Comparison of ENCODE assay signal across 18 cellular contexts in genomic region chr2:72932045-72932444, GRCh38. TPM values are rescaled to one million over a fixed set of nuclear protein-coding genes. Genes with fewer than 3 reads are reported as not detected.
DNase-seq lines count a peak whose midpoint lies in the region; ATAC-seq, FAIRE-seq and TF ChIP-seq lines count a peak whose summit lies in the region.
"Had no signal": no experiment of that assay in that cellular context is flagged by ENCODE, and none has a peak within 500 bp of the region (broad histone marks: within the 10 kb centered on the region; RNA-seq: fewer than 3 reads in every experiment).

No MANE protein-coding gene starts in this region.

- POLR2A ChIA-PET in activated naive CD8-positive, alpha-beta T cell treated with anti-CD3 and anti-CD28 coated beads, Interleukin-2, amount 10 ng/mL, durations not matched to agents 7 days and 5 days (lab: Charles Lee): interaction anchor here (1.9 kb wide), 1 partner anchor 22 kb away, joined by 7 read pairs; no protein-coding TSS in a partner anchor

- 74% methylated on average over 3 of the region's 3 CpGs for WGBS in smooth muscle cell (ENCODE audit: low lambda C conversion rate)

- no peaks in the 10 kb centered on the region for H3K9me3 ChIP-seq in astrocyte (ENCODE audit: insufficient read depth, low read depth, low read length)
- no peaks in the 10 kb centered on the region for H3K9me3 ChIP-seq in smooth muscle cell (replicated peaks; ENCODE audit: low read depth)

- FAIRE-seq in HTR-8/SVneo (lab: Jason Lieb, UNC) (peak; percentile 78), astrocyte (lab: Jason Lieb, UNC) (no peak)
- FAIRE-seq: G401.6, GM19239 had no signal

- H3K4me2 ChIP-seq in astrocyte (ENCODE audit: low read length) (peak overlapping the region; percentile 38), smooth muscle cell (peak overlapping the region; percentile 50)

- H3K4me1 ChIP-seq in astrocyte (ENCODE audit: insufficient read depth, low read length) (peaks cover 15% of the 10 kb centered on the region), smooth muscle cell (ENCODE audit: low read depth) (no peaks in the 10 kb centered on the region)

- no peaks in the 10 kb centered on the region for H3K36me3 ChIP-seq in astrocyte (ENCODE audit: insufficient read depth, low read length)
- H3K36me3 ChIP-seq in smooth muscle cell (ENCODE audit: low read depth): no peaks in the 10 kb centered on the region

- H3K9ac ChIP-seq in astrocyte (ENCODE audit: low read length) (no peak overlapping the region), smooth muscle cell (ENCODE audit: low read depth) (no peak overlapping the region)

- peak; percentile 82 for ATAC-seq in activated naive CD8-positive, alpha-beta T cell treated with anti-CD3 and anti-CD28 coated beads, Interleukin-2, amount 10 ng/mL, durations not matched to agents 7 days and 5 days (ENCODE audit: low read depth)
- no peak for ATAC-seq in activated naive CD8-positive, alpha-beta T cell treated with anti-CD3 and anti-CD28 coated beads, Interleukin-2, amount 50 U/mL, for 24 hours
- no peak for ATAC-seq in GM21515 (IDR thresholded peaks at IDR 0.05; ENCODE audit: unreplicated experiment)
- ATAC-seq in HG03571 (IDR thresholded peaks at IDR 0.05; ENCODE audit: unreplicated experiment): no peak
- ATAC-seq: left cardiac atrium had no signal

- H2AFZ ChIP-seq in astrocyte (ENCODE audit: low read depth, low read length) (no peak overlapping the region), smooth muscle cell (ENCODE audit: low read depth) (no peak overlapping the region)

- H3K79me2 ChIP-seq in astrocyte (ENCODE audit: insufficient read depth, low read length) (no peaks in the 10 kb centered on the region), smooth muscle cell (ENCODE audit: low read depth) (no peaks in the 10 kb centered on the region)

- H3K27me3 ChIP-seq in astrocyte (ENCODE audit: insufficient read depth, low read length): peaks cover 31% of the 10 kb centered on the region
- peaks cover 35% of the 10 kb centered on the region for H3K27me3 ChIP-seq in smooth muscle cell (ENCODE audit: low read depth)

- H3K4me3 ChIP-seq in astrocyte (ENCODE audit: insufficient read depth, low read depth, low read length): no peak overlapping the region
- no peak overlapping the region for H3K4me3 ChIP-seq in smooth muscle cell

- H3K36me3 Mint-ChIP-seq in activated naive CD8-positive, alpha-beta T cell treated with anti-CD3 and anti-CD28 coated beads, Interleukin-2, amount 10 ng/mL, durations not matched to agents 7 days and 5 days: no peaks in the 10 kb centered on the region
- no peaks in the 10 kb centered on the region for H3K36me3 Mint-ChIP-seq in activated naive CD8-positive, alpha-beta T cell treated with anti-CD3 and anti-CD28 coated beads, Interleukin-2, amount 50 U/mL, for 24 hours (ENCODE audit: low read depth)
- H3K36me3 Mint-ChIP-seq in astrocyte (ENCODE audit: low read depth, unreplicated experiment): peaks cover 5% of the 10 kb centered on the region

- H3K27ac ChIP-seq in astrocyte (ENCODE audit: low read depth, low read length): no peak overlapping the region
- no peak overlapping the region for H3K27ac ChIP-seq in smooth muscle cell (ENCODE audit: low read depth)
- H3K27ac ChIP-seq: epithelial cell of prostate had no signal

- H3K27me3 Mint-ChIP-seq in activated naive CD8-positive, alpha-beta T cell treated with anti-CD3 and anti-CD28 coated beads, Interleukin-2, amount 10 ng/mL, durations not matched to agents 7 days and 5 days: peaks cover 7% of the 10 kb centered on the region
- H3K27me3 Mint-ChIP-seq in activated naive CD8-positive, alpha-beta T cell treated with anti-CD3 and anti-CD28 coated beads, Interleukin-2, amount 50 U/mL, for 24 hours: peaks cover 12% of the 10 kb centered on the region
- H3K27me3 Mint-ChIP-seq in astrocyte (ENCODE audit: low read depth, unreplicated experiment): peaks cover 41% of the 10 kb centered on the region

- peaks cover 20% of the 10 kb centered on the region for H3K4me1 Mint-ChIP-seq in activated naive CD8-positive, alpha-beta T cell treated with anti-CD3 and anti-CD28 coated beads, Interleukin-2, amount 10 ng/mL, durations not matched to agents 7 days and 5 days
- no peaks in the 10 kb centered on the region for H3K4me1 Mint-ChIP-seq in activated naive CD8-positive, alpha-beta T cell treated with anti-CD3 and anti-CD28 coated beads, Interleukin-2, amount 50 U/mL, for 24 hours
- peaks cover 4% of the 10 kb centered on the region for H3K4me1 Mint-ChIP-seq in astrocyte (ENCODE audit: low read depth, unreplicated experiment)

- peak; percentile 52 for DNase-seq in activated naive CD8-positive, alpha-beta T cell treated with anti-CD3 and anti-CD28 coated beads, Interleukin-2, amount 10 ng/mL, durations not matched to agents 7 days and 5 days
- no peak for DNase-seq in activated naive CD8-positive, alpha-beta T cell treated with anti-CD3 and anti-CD28 coated beads, Interleukin-2, amount 50 U/mL, for 24 hours
- DNase-seq in HTR-8/SVneo (ENCODE audit: insufficient read length, low spot score) (no peak), astrocyte (ENCODE audit: low read depth) (peak; percentile 20), smooth muscle cell (lab: John Stamatoyannopoulos, UW; ENCODE audit: unreplicated experiment) (no peak), ureter (ENCODE audit: low spot score) (no peak)
- DNase-seq: Karpas-422, left cardiac atrium, NCI-H526 treated with DMSO at 0.1 percent for 48 hours, SHP77 treated with DMSO at 0.1 percent for 48 hours, T-helper 9 cell had no signal

- no peaks in the 10 kb centered on the region for H3F3A ChIP-seq in smooth muscle cell (ENCODE audit: low read depth)

- H3K27ac Mint-ChIP-seq in activated naive CD8-positive, alpha-beta T cell treated with anti-CD3 and anti-CD28 coated beads, Interleukin-2, amount 10 ng/mL, durations not matched to agents 7 days and 5 days: peak overlapping the region; percentile 56
- no peak overlapping the region for H3K27ac Mint-ChIP-seq in activated naive CD8-positive, alpha-beta T cell treated with anti-CD3 and anti-CD28 coated beads, Interleukin-2, amount 50 U/mL, for 24 hours
- no peak overlapping the region for H3K27ac Mint-ChIP-seq in astrocyte (ENCODE audit: unreplicated experiment)

- H3K4me3 Mint-ChIP-seq in activated naive CD8-positive, alpha-beta T cell treated with anti-CD3 and anti-CD28 coated beads, Interleukin-2, amount 10 ng/mL, durations not matched to agents 7 days and 5 days: peak overlapping the region; percentile 35
- H3K4me3 Mint-ChIP-seq in activated naive CD8-positive, alpha-beta T cell treated with anti-CD3 and anti-CD28 coated beads, Interleukin-2, amount 50 U/mL, for 24 hours: no peak overlapping the region
- no peak overlapping the region for H3K4me3 Mint-ChIP-seq in astrocyte (ENCODE audit: unreplicated experiment)

- no peaks in the 10 kb centered on the region for H3K9me3 Mint-ChIP-seq in activated naive CD8-positive, alpha-beta T cell treated with anti-CD3 and anti-CD28 coated beads, Interleukin-2, amount 10 ng/mL, durations not matched to agents 7 days and 5 days
- no peaks in the 10 kb centered on the region for H3K9me3 Mint-ChIP-seq in activated naive CD8-positive, alpha-beta T cell treated with anti-CD3 and anti-CD28 coated beads, Interleukin-2, amount 50 U/mL, for 24 hours
- no peaks in the 10 kb centered on the region for H3K9me3 Mint-ChIP-seq in astrocyte (ENCODE audit: unreplicated experiment)

- peaks cover 13% of the 10 kb centered on the region for H4K20me1 ChIP-seq in astrocyte (ENCODE audit: insufficient read depth, low read length)
- no peaks in the 10 kb centered on the region for H4K20me1 ChIP-seq in smooth muscle cell (ENCODE audit: low read depth)

- TF ChIP-seq CTCF in astrocyte (IDR thresholded peaks at IDR 0.05; ENCODE audit: insufficient read depth, low read depth, low read length) (no peak), smooth muscle cell (IDR thresholded peaks at IDR 0.05; ENCODE audit: borderline replicate concordance, insufficient read depth, poor library complexity, severe bottlenecking) (no peak)

RNA-seq across cellular contexts. Expression of gene EMX1, which starts 14.7 kb away (rescaled TPM):
- not detected for total RNA-seq in activated naive CD8-positive, alpha-beta T cell treated with anti-CD3 and anti-CD28 coated beads, Interleukin-2, amount 10 ng/mL, durations not matched to agents 7 days and 5 days
- total RNA-seq in astrocyte (0.48 TPM in 1 of 2 replicates, not detected in the other), smooth muscle cell (not detected in 2 replicates), ureter (not detected)
- not detected in 2 replicates for polyA plus RNA-seq in smooth muscle cell
- total RNA-seq: left cardiac atrium, pulmonary artery endothelial cell had no signal
- polyA plus RNA-seq: BJ had no signal

RNA-seq across cellular contexts. Expression of gene SPR, which starts 44.8 kb away (rescaled TPM):
- under 1 TPM; 0.60 to 0.80 TPM for total RNA-seq in activated naive CD8-positive, alpha-beta T cell treated with anti-CD3 and anti-CD28 coated beads, Interleukin-2, amount 10 ng/mL, durations not matched to agents 7 days and 5 days
- total RNA-seq in astrocyte (23.6 TPM in 2 replicates), smooth muscle cell (4.1 and 8.4 TPM in 2 replicates), ureter (17.1 TPM)
- polyA plus RNA-seq in smooth muscle cell: 13.2 and 15.8 TPM in 2 replicates

Comparison
In these comparisons a context has a peak if more than half of its experiments do, and no peak if none do; other contexts are left out.
1. DNase-seq: peak in activated naive CD8-positive, alpha-beta T cell treated with anti-CD3 and anti-CD28 coated beads, Interleukin-2, amount 10 ng/mL, durations not matched to agents 7 days and 5 days (single experiment) and astrocyte (single experiment); none in activated naive CD8-positive, alpha-beta T cell treated with anti-CD3 and anti-CD28 coated beads, Interleukin-2, amount 50 U/mL, for 24 hours (single experiment), HTR-8/SVneo (single experiment), smooth muscle cell (single experiment) and ureter (single experiment).